Comparison of ENCODE assay signal across 8 cellular contexts in the genomic region with DNA sequence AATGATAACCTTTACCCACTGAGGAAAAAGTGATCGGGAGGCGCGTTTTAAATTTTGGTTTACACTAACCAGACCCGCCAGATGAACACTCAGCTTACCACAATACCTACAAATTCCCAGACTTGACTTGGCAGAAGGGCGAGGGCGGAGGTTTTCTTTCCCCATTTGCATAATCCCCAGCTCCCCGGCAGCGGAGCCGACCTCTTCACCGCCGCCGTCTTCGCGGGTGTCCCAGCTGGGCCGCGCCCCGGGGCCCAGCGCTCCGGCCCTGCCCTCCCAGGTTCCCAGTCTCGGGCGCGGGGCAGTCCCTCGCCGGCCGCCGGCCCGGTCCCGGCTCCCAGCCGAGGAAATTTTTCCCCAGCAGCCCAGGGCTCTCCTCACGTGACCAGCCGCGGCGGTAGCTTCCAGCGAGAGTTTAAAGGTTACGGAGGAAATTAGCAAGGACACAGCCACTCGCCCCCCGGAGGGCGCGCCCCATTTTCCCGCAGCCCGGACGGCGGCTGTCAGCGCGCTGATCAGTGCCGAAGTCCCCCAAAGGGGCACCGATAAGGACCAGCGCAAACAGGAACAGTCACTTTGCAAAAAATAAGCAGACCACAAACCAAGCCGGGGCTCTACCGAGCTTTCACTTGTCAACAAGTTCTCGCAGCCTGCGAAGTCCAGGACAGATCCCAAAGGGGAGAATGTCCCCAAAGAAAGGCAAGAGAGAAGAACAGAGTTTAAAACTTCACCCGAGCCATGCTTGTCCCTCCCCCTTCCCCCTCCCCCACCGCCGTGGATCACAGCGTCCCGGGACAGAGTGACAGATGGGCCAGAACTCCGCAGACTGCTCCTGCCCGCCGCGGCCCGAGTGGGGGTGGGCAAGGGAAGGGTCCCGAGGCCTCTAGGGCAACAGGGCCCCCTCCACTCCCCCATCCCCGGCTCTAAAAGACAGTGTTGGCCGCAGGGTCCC. TPM values are rescaled to one million over a fixed set of nuclear protein-coding genes. Genes with fewer than 3 reads are reported as not detected.
DNase-seq lines count a peak whose midpoint lies in the region; ATAC-seq and TF ChIP-seq lines count a peak whose summit lies in the region.

No MANE protein-coding gene starts in this region.

- H3K4me3 ChIP-seq in epithelial cell of esophagus (ENCODE audit: low read length), result peak overlapping the region; percentile 80

- no peaks in the 10 kb centered on the region for H3K27me3 Mint-ChIP-seq in stimulated activated memory B cell treated with anti-CD40 and anti-IgM and Interleukin-4, amounts not matched to agents 10 μg/mL and 1 μg/mL and 100 μg/mL, for 72 hours

- peak overlapping the region; percentile 88 for H3K4me3 Mint-ChIP-seq in stimulated activated memory B cell treated with anti-CD40 and anti-IgM and Interleukin-4, amounts not matched to agents 10 μg/mL and 1 μg/mL and 100 μg/mL, for 72 hours

- no peaks in the 10 kb centered on the region for H3K9me3 Mint-ChIP-seq in stimulated activated memory B cell treated with anti-CD40 and anti-IgM and Interleukin-4, amounts not matched to agents 10 μg/mL and 1 μg/mL and 100 μg/mL, for 72 hours

- peak overlapping the region; percentile 88 for H3K27ac Mint-ChIP-seq in stimulated activated memory B cell treated with anti-CD40 and anti-IgM and Interleukin-4, amounts not matched to agents 10 μg/mL and 1 μg/mL and 100 μg/mL, for 72 hours

- DNase-seq in NCI-H1105 treated with DMSO at 0.1 percent for 48 hours (lab: John Stamatoyannopoulos, UW) (peak; percentile 5), NCI-H1105 (lab: John Stamatoyannopoulos, UW) (no peak), NCI-H510A treated with DMSO at 0.1 percent for 48 hours (lab: John Stamatoyannopoulos, UW) (peak; percentile 39), activated T-cell treated with anti-CD3 and anti-CD28 coated beads for 24 hours (ENCODE audit: low read depth) (peak; percentile 44), epithelial cell of esophagus (ENCODE audit: low read depth) (peak; percentile 66), mucosa of gallbladder (ENCODE audit: low spot score) (peak; percentile 75)

- H3K4me1 Mint-ChIP-seq in stimulated activated memory B cell treated with anti-CD40 and anti-IgM and Interleukin-4, amounts not matched to agents 10 μg/mL and 1 μg/mL and 100 μg/mL, for 72 hours, result peaks cover 38% of the 10 kb centered on the region

- no peak for TF ChIP-seq CTCF in epithelial cell of esophagus (IDR thresholded peaks at IDR 0.05; ENCODE audit: insufficient read depth, low read depth, low read length, missing control alignments)

- peak; percentile 29 for ATAC-seq in HG02763 (IDR thresholded peaks at IDR 0.05; ENCODE audit: unreplicated experiment)
- ATAC-seq in stimulated activated memory B cell treated with anti-CD40 and anti-IgM and Interleukin-4, amounts not matched to agents 10 μg/mL and 1 μg/mL and 100 μg/mL, for 72 hours, result peak; percentile 49

- H3K36me3 Mint-ChIP-seq in stimulated activated memory B cell treated with anti-CD40 and anti-IgM and Interleukin-4, amounts not matched to agents 10 μg/mL and 1 μg/mL and 100 μg/mL, for 72 hours, result no peaks in the 10 kb centered on the region

RNA-seq across cellular contexts. Expression of gene PRKCE, which starts 1.3 kb away (rescaled TPM):
- total RNA-seq in mucosa of gallbladder, result 20.8 TPM

RNA-seq across cellular contexts. Expression of gene SRBD1, which starts 39.1 kb away (rescaled TPM):
- 13.6 TPM for total RNA-seq in mucosa of gallbladder
